In the genomic region with DNA sequence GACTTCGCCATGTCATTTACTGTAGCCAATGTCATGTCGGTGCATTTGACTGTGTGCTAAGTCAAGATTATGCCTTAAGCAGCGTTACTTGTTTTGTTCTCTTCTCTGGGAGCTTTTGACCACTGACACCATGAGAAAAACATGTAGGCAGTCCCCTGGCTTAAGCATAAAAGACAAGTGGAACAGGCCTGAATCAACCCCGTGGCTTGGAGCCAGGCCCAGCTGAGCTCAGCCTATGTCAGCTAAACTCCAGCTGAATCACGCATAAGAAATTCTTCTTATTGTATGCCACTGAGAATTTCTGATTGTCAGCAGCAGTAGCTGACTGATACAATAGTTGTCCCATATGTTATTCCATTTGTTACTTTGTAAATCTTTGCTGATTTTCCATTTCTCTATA, we compare ENCODE assay signal across 18 cellular contexts.
DNase-seq lines count a peak whose midpoint lies in the region; ATAC-seq, FAIRE-seq and TF ChIP-seq lines count a peak whose summit lies in the region.
"Had no signal": no experiment of that assay in that cellular context is flagged by ENCODE, and none has a peak within 500 bp of the region (broad histone marks: within the 10 kb centered on the region; RNA-seq: fewer than 3 reads in every experiment).

No MANE protein-coding gene starts in this region.

- no peaks in the 10 kb centered on the region for H3K9me2 ChIP-seq in hepatocyte (replicated peaks; ENCODE audit: insufficient read depth)

- WGBS in hepatocyte (ENCODE audit: low lambda C conversion rate, missing lambda C conversion rate), result 72% methylated on average over 5 of the region's 5 CpGs

- no peak overlapping the region for H2AFZ ChIP-seq in endothelial cell of umbilical vein (ENCODE audit: low read depth, low read length)
- H2AFZ ChIP-seq in hepatocyte, result no peak overlapping the region
- H2AFZ ChIP-seq: parathyroid adenoma had no signal

- BruUV-seq in endothelial cell of umbilical vein (replicated peaks; lab: Mats Ljungman, UMichigan), result no TSS peak

- CTCF ChIA-PET in endothelial cell of umbilical vein (lab: Charles Lee), result interaction anchor here (0.6 to 1.5 kb wide), 2 partner anchors 8 to 182 kb away, joined by 3 to 4 read pairs; no protein-coding TSS in a partner anchor

- H4K20me1 ChIP-seq in endothelial cell of umbilical vein (replicated peaks; ENCODE audit: control insufficient read depth, extremely low read depth, insufficient read depth, low read length) (no peaks in the 10 kb centered on the region), hepatocyte (ENCODE audit: insufficient read depth, poor library complexity, severe bottlenecking) (no peaks in the 10 kb centered on the region)

- POLR2A ChIA-PET in endothelial cell of umbilical vein (lab: Charles Lee), result no interaction called here

- H3K4me3 ChIP-seq in endothelial cell of umbilical vein (replicated peaks in 1 of 3; ENCODE audit: insufficient read depth in 1 of 3, low read depth in 1 of 3, low read length in 3 of 3), result no peak overlapping the region
- H3K4me3 ChIP-seq in hepatocyte, result no peak overlapping the region
- H3K4me3 ChIP-seq: HAP-1 had no signal

- H3K9me1 ChIP-seq in endothelial cell of umbilical vein (replicated peaks; ENCODE audit: control insufficient read depth, extremely low read depth, insufficient read depth, low read length), result no peaks in the 10 kb centered on the region

- H3K27me3 ChIP-seq in endothelial cell of umbilical vein (ENCODE audit: control insufficient read depth in 2 of 2, insufficient read depth in 2 of 2, low read length in 2 of 2) (no peaks in the 10 kb centered on the region), hepatocyte (no peaks in the 10 kb centered on the region)

- no peaks in the 10 kb centered on the region for H3K4me1 ChIP-seq in endothelial cell of umbilical vein (ENCODE audit: control insufficient read depth, extremely low read depth, insufficient read depth, low read length)
- no peaks in the 10 kb centered on the region for H3K4me1 ChIP-seq in hepatocyte (ENCODE audit: insufficient read depth)
- H3K4me1 ChIP-seq: HAP-1, parathyroid adenoma had no signal

- dilution Hi-C loops in endothelial cell of umbilical vein (cut with MboI; ENCODE audit: extremely low pct_ligation_motif_present, low sequenced_read_pairs), result no loop called here

- H3K4me2 ChIP-seq in endothelial cell of umbilical vein (ENCODE audit: insufficient read depth, low read length) (no peak overlapping the region), hepatocyte (no peak overlapping the region)
- H3K4me2 ChIP-seq: KMS-11 had no signal

- no peak for TF ChIP-seq POLR2A in endothelial cell of umbilical vein (IDR thresholded peaks at IDR 0.05; ENCODE audit: low read depth, low read length)

- H3K27ac ChIP-seq in endothelial cell of umbilical vein (ENCODE audit: insufficient read depth, low read depth, low read length) (no peak overlapping the region), hepatocyte (no peak overlapping the region)
- H3K27ac ChIP-seq: KMS-11, parathyroid adenoma had no signal

- DNase-seq in Daoy (ENCODE audit: low read depth) (peak; percentile 80), NCI-H226 (peak; percentile 76), endothelial cell of umbilical vein (ENCODE audit: low read depth, low spot score) (peak; percentile 1), renal cortical epithelial cell (ENCODE audit: low read depth) (peak; percentile 28), hepatocyte (ENCODE audit: low spot score) (no peak), COLO829 (ENCODE audit: low spot score) (no peak), NCI-H1417 treated with DMSO at 0.1 percent for 48 hours (lab: John Stamatoyannopoulos, UW) (no peak)
- DNase-seq: activated CD4-positive, alpha-beta T cell treated with anti-CD3 and anti-CD28 coated beads, Interleukin-2, amount 50 U/mL, for 4 hours; activated effector memory CD4-positive, alpha-beta T cell treated with Interleukin-2 at 50 U/mL for 16 hours; Calu3; NCI-H2029 treated with DMSO at 0.1 percent for 48 hours; stimulated activated CD4-positive, alpha-beta T cell treated with anti-CD3 and anti-CD28 coated beads, Interleukin-4, amount 100 ng/mL, for 1 hour; stimulated activated naive CD4-positive, alpha-beta T cell treated with Interleukin-2 at 50 U/mL for 16 hours; T-helper 17 cell had no signal

- TF ChIP-seq CTCF in endothelial cell of umbilical vein (IDR thresholded peaks at IDR 0.05; ENCODE audit: extremely low read depth in 1 of 2, insufficient read depth in 1 of 2, low read depth in 1 of 2, low read length in 2 of 2), result no peak
- TF ChIP-seq CTCF in hepatocyte (IDR thresholded peaks at IDR 0.05; ENCODE audit: poor library complexity), result no peak

- ATAC-seq in GM18511 (IDR thresholded peaks at IDR 0.05; ENCODE audit: unreplicated experiment), result no peak
- ATAC-seq: T-helper 17 cell had no signal

- FAIRE-seq in endothelial cell of umbilical vein (lab: Jason Lieb, UNC), result no peak

- H3K79me2 ChIP-seq in endothelial cell of umbilical vein (ENCODE audit: control insufficient read depth, insufficient read depth, low read length) (no peaks in the 10 kb centered on the region), hepatocyte (no peaks in the 10 kb centered on the region)
- H3K79me2 ChIP-seq: parathyroid adenoma had no signal

- H3K36me3 ChIP-seq in endothelial cell of umbilical vein (ENCODE audit: control insufficient read depth in 2 of 2, extremely low read depth in 1 of 2, insufficient read depth in 2 of 2, low read length in 2 of 2) (no peaks in the 10 kb centered on the region), hepatocyte (replicated peaks; ENCODE audit: insufficient read depth, low read depth) (no peaks in the 10 kb centered on the region)
- H3K36me3 ChIP-seq: HAP-1 had no signal

- H3K9me3 ChIP-seq in endothelial cell of umbilical vein (replicated peaks; ENCODE audit: control insufficient read depth, insufficient read depth, low read length) (no peaks in the 10 kb centered on the region), hepatocyte (ENCODE audit: low read depth) (no peaks in the 10 kb centered on the region)
- H3K9me3 ChIP-seq: HAP-1 had no signal

- intact Hi-C loops in endothelial cell of umbilical vein (cut with micrococcal nuclease), result no loop called here

- no peak overlapping the region for H3K9ac ChIP-seq in endothelial cell of umbilical vein (replicated peaks; ENCODE audit: extremely low read depth, insufficient read depth, low read length)
- H3K9ac ChIP-seq: KMS-11, parathyroid adenoma had no signal

TF ChIP-seq in endothelial cell of umbilical vein, 7 proteins besides CTCF, POLR2A, EP300 and RAD21:
- TF ChIP-seq POLR2AphosphoS5 (IDR thresholded peaks at IDR 0.05; ENCODE audit: insufficient read depth, low read depth, low read length), result no peak
- TF ChIP-seq EZH2 (IDR thresholded peaks at IDR 0.05; ENCODE audit: borderline replicate concordance, low read depth, low read length, severe bottlenecking), result no peak
- TF ChIP-seq GATA2 (IDR thresholded peaks at IDR 0.05; ENCODE audit: insufficient read depth, insufficient read length, low read depth, low read length), result no peak
- no peak for TF ChIP-seq JUN (IDR thresholded peaks at IDR 0.05; ENCODE audit: borderline replicate concordance, insufficient read depth, insufficient read length, low read depth)
- TF ChIP-seq MYC (IDR thresholded peaks at IDR 0.05; ENCODE audit: low read depth, low read length), result no peak
- no peak for TF ChIP-seq FOS (IDR thresholded peaks at IDR 0.05; ENCODE audit: borderline replicate concordance, insufficient read depth, low read length)
- TF ChIP-seq, protein P1, sequence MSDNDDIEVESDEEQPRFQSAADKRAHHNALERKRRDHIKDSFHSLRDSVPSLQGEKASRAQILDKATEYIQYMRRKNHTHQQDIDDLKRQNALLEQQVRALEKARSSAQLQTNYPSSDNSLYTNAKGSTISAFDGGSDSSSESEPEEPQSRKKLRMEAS (IDR thresholded peaks at IDR 0.05; ENCODE audit: insufficient read depth, insufficient read length), result no peak

Comparison
In these comparisons a context has a peak if more than half of its experiments do, and no peak if none do; other contexts are left out.
1. DNase-seq: peak in Daoy (single experiment), NCI-H226 (single experiment), endothelial cell of umbilical vein (single experiment) and renal cortical epithelial cell (single experiment); none in hepatocyte (single experiment), COLO829 (single experiment) and NCI-H1417 treated with DMSO at 0.1 percent for 48 hours (single experiment).